In genomic region chr7:97872025-97872669, GRCh38 we compare ENCODE assay signal across 1 cellular context.
TF ChIP-seq lines count a peak whose summit lies in the region.

ASNS (minus strand) TSS chr7:97872408; CDS start chr7:97869156, 3,252 bp downstream.

TF ChIP-seq in HepG2, 621 proteins besides CTCF, POLR2A, EP300 and RAD21 (continued from another document and continues in another):
- TF ChIP-seq ZNF414 (CRISPR knock-in tag; IDR thresholded peaks at IDR 0.05) (peak; percentile 30; the same call in 1 of the 2 replicates), SATB2 (CRISPR knock-in tag; IDR thresholded peaks at IDR 0.05) (0 out of 2 replicates have a peak, but pooled peaks have one; percentile 73), ZNF549 (CRISPR knock-in tag; IDR thresholded peaks at IDR 0.05) (no peak), ZNF350 (CRISPR knock-in tag; IDR thresholded peaks at IDR 0.05; ENCODE audit: borderline replicate concordance, low read depth) (peak; percentile 80; the same call in 1 of the 2 replicates), MEIS2 (CRISPR knock-in tag; IDR thresholded peaks at IDR 0.05) (peak; percentile 30; the same call in 1 of the 2 replicates), SAFB2 (CRISPR knock-in tag; IDR thresholded peaks at IDR 0.05; ENCODE audit: borderline replicate concordance, low read depth) (0 out of 2 replicates have a peak, but pooled peaks have one; percentile 40), ATF2 (CRISPR knock-in tag; IDR thresholded peaks at IDR 0.05) (peak; percentile 77), KDM5A (IDR thresholded peaks at IDR 0.05; ENCODE audit: borderline replicate concordance, low read length) (peak; percentile 53), ZFP91 (CRISPR knock-in tag; IDR thresholded peaks at IDR 0.05; ENCODE audit: borderline replicate concordance) (peak; percentile 88; the same call in 1 of the 2 replicates), ZBTB10 (CRISPR knock-in tag; IDR thresholded peaks at IDR 0.05; ENCODE audit: borderline replicate concordance) (peak; percentile 69; the same call in 1 of the 2 replicates), ZNF18 (CRISPR knock-in tag; IDR thresholded peaks at IDR 0.05; ENCODE audit: insufficient replicate concordance) (peak; percentile 62), HMG20B (CRISPR knock-in tag; conservative IDR thresholded peaks at IDR 0.05) (peak; percentile 56), ZFY (CRISPR knock-in tag; IDR thresholded peaks at IDR 0.05) (peak; percentile 87), ZNF558 (CRISPR knock-in tag; IDR thresholded peaks at IDR 0.05; ENCODE audit: borderline replicate concordance) (peak; percentile 43; the same call in 1 of the 2 replicates), MATR3 (CRISPR knock-in tag; IDR thresholded peaks at IDR 0.05) (no peak), TOPORS (CRISPR knock-in tag; IDR thresholded peaks at IDR 0.05) (peak; percentile 61; the same call in 1 of the 2 replicates), ZSCAN29 (CRISPR knock-in tag; conservative IDR thresholded peaks at IDR 0.05) (0 out of 2 replicates have a peak, but pooled peaks have one; percentile 42), ZNF12 (CRISPR knock-in tag; IDR thresholded peaks at IDR 0.05) (peak; percentile 84), ZMYM3 (CRISPR knock-in tag; IDR thresholded peaks at IDR 0.05) (peak; percentile 12; the same call in 1 of the 2 replicates), RBAK (CRISPR knock-in tag; IDR thresholded peaks at IDR 0.05) (no peak), CHCHD3 (CRISPR knock-in tag; IDR thresholded peaks at IDR 0.05) (no peak), AGO2 (optimal IDR thresholded peaks at IDR 0.05; ENCODE audit: low read depth, low read length) (peak; percentile 69), ZNF501 (CRISPR knock-in tag; IDR thresholded peaks at IDR 0.05) (peak; percentile 68; the same call in 1 of the 2 replicates), ZIK1 (CRISPR knock-in tag; IDR thresholded peaks at IDR 0.05; ENCODE audit: borderline replicate concordance, low read depth) (0 out of 2 replicates have a peak, but pooled peaks have one; percentile 40), PAF1 (CRISPR knock-in tag; IDR thresholded peaks at IDR 0.05) (peak; percentile 58; the same call in 1 of the 2 replicates), ZNF839 (CRISPR knock-in tag; IDR thresholded peaks at IDR 0.05; ENCODE audit: borderline replicate concordance) (peak; percentile 68; the same call in 1 of the 2 replicates), NCOA1 (CRISPR knock-in tag; IDR thresholded peaks at IDR 0.05) (no peak), MEF2D (CRISPR knock-in tag; IDR thresholded peaks at IDR 0.05) (peak; percentile 75), PAWR (CRISPR knock-in tag; IDR thresholded peaks at IDR 0.05; ENCODE audit: borderline replicate concordance) (no peak), ZNF644 (CRISPR knock-in tag; IDR thresholded peaks at IDR 0.05; ENCODE audit: low read depth) (no peak), TMF1 (CRISPR knock-in tag; IDR thresholded peaks at IDR 0.05; ENCODE audit: low read depth) (peak; percentile 87; the same call in 1 of the 2 replicates), MXD1 (CRISPR knock-in tag; IDR thresholded peaks at IDR 0.05) (peak; percentile 84), TFAP4 (IDR thresholded peaks at IDR 0.05; ENCODE audit: borderline replicate concordance, low read depth) (no peak), IKZF5 (CRISPR knock-in tag; IDR thresholded peaks at IDR 0.05) (peak; percentile 84), TEF (CRISPR knock-in tag; IDR thresholded peaks at IDR 0.05) (no peak), GRHL1 (CRISPR knock-in tag; conservative IDR thresholded peaks at IDR 0.05) (no peak), ZNF768 (CRISPR knock-in tag; IDR thresholded peaks at IDR 0.05) (peak; percentile 43; the same call in 1 of the 2 replicates), PHB2 (IDR thresholded peaks at IDR 0.05; ENCODE audit: partially characterized antibody) (no peak), ZNF335 (CRISPR knock-in tag; IDR thresholded peaks at IDR 0.05) (peak; percentile 73; the same call in 1 of the 2 replicates), MAFF (IDR thresholded peaks at IDR 0.05; ENCODE audit: low read depth, low read length) (no peak), ARID4A (CRISPR knock-in tag; IDR thresholded peaks at IDR 0.05; ENCODE audit: borderline replicate concordance) (peak; percentile 94), THYN1 (CRISPR knock-in tag; IDR thresholded peaks at IDR 0.05; ENCODE audit: borderline replicate concordance, low read depth) (0 out of 2 replicates have a peak, but pooled peaks have one; percentile 50), KDM3A (CRISPR knock-in tag; IDR thresholded peaks at IDR 0.05; ENCODE audit: low read depth) (peak; percentile 56; the same call in 1 of the 2 replicates), PLRG1 (conservative IDR thresholded peaks at IDR 0.05) (no peak), FOXA1 (IDR thresholded peaks at IDR 0.05) (no peak), FOXA1 (CRISPR knock-in tag; IDR thresholded peaks at IDR 0.05) (no peak), POGZ (CRISPR knock-in tag; IDR thresholded peaks at IDR 0.05) (peak; percentile 77), GFI1 (CRISPR knock-in tag; IDR thresholded peaks at IDR 0.05; ENCODE audit: borderline replicate concordance) (no peak; the same call in 1 of the 2 replicates)
